8 cellular contexts compared by ENCODE assay signal in genomic region chr6:26033942-26034354, GRCh38. TPM values are rescaled to one million over a fixed set of nuclear protein-coding genes. Genes with fewer than 3 reads are reported as not detected.
DNase-seq lines count a peak whose midpoint lies in the region; ATAC-seq and TF ChIP-seq lines count a peak whose summit lies in the region.

No MANE protein-coding gene starts in this region.

- H3K27me3 ChIP-seq in adrenal gland: no peaks in the 10 kb centered on the region

- peak overlapping the region; percentile 93 to 97 (median 94) for H3K27ac ChIP-seq in adrenal gland

- peaks cover 11 to 21% of the 10 kb centered on the region in 2 donors for H3K4me1 ChIP-seq in adrenal gland (replicated peaks in 1 of 2)

- TF ChIP-seq CTCF in adrenal gland (IDR thresholded peaks at IDR 0.05): no peak

- intact Hi-C loops in adrenal gland (cut with DNase I): no loop called here

- 4 to 7% (median 5%) methylated on average over 19 of the region's 19 CpGs for WGBS in adrenal gland, 4 donors

- no peaks in the 10 kb centered on the region for H3K36me3 ChIP-seq in adrenal gland (replicated peaks in 1 of 2)

- H3K4me3 ChIP-seq in adrenal gland: peak overlapping the region in 3 of 4 donors; percentile 12 to 62 (median 20)

- ATAC-seq in HG03457 (IDR thresholded peaks at IDR 0.05; ENCODE audit: unreplicated experiment): no peak

- peak; percentile 69 for DNase-seq in activated CD8-positive, alpha-beta memory T cell treated with anti-CD3 and anti-CD28 coated beads for 24 hours
- DNase-seq in activated CD8-positive, alpha-beta memory T cell treated with anti-CD3 and anti-CD28 coated beads, Interleukin-2, amount 50 U/mL, for 4 hours: no peak
- no peak for DNase-seq in adrenal gland
- DNase-seq in islet precursor cell: peak; percentile 71
- peak; percentile 71 for DNase-seq in stimulated activated CD8-positive, alpha-beta memory T cell treated with anti-CD3 and anti-CD28 coated beads, Interleukin-4, amount 100 ng/mL, for 48 hours
- no peak for DNase-seq in GM03348 (ENCODE audit: low spot score)
- DNase-seq in NCI-H1417 treated with DMSO at 0.1 percent for 48 hours (lab: John Stamatoyannopoulos, UW): no peak

- TF ChIP-seq POLR2A in adrenal gland (IDR thresholded peaks at IDR 0.05): no peak

- H3K9me3 ChIP-seq in adrenal gland (replicated peaks in 1 of 3): no peaks in the 10 kb centered on the region

RNA-seq across cellular contexts. Expression of gene HFE, which starts 53.3 kb away (rescaled TPM):
- total RNA-seq in adrenal gland: 10 to 100 TPM; 12.9 to 32.1 (median 23.6) TPM
- 10 to 100 TPM in 1 of 3 donors, 1 to 10 TPM in 2; 6.2 to 15.9 (median 6.4) TPM for polyA plus RNA-seq in adrenal gland

Comparison
In these comparisons a context has a peak if more than half of its experiments do, and no peak if none do; other contexts are left out.
1. DNase-seq: peak in activated CD8-positive, alpha-beta memory T cell treated with anti-CD3 and anti-CD28 coated beads for 24 hours (single experiment), islet precursor cell (single experiment) and stimulated activated CD8-positive, alpha-beta memory T cell treated with anti-CD3 and anti-CD28 coated beads, Interleukin-4, amount 100 ng/mL, for 48 hours (single experiment); none in activated CD8-positive, alpha-beta memory T cell treated with anti-CD3 and anti-CD28 coated beads, Interleukin-2, amount 50 U/mL, for 4 hours (single experiment), adrenal gland (0 of 7), GM03348 (single experiment) and NCI-H1417 treated with DMSO at 0.1 percent for 48 hours (single experiment).